ENCODE assay signal across 12 cellular contexts in the genomic region with DNA sequence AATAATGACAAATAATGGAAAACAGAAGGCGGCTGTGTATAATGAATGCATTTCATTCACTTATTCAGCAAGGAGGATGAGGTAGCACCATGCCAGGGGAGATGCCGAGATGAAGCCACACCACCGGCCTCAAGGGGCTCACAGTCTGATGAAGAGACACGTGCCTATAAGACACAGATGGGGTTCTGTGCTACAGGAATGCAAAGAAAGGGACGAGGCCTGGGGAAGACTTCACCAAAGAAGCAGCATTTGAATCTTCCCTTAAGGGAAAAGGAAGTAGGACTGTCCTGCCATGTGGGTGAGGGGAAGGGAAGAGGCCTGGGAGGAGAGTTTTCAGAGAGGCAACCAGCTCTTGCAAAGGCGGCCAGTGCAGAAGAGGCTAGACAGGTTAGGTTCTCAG.
DNase-seq lines count a peak whose midpoint lies in the region; ATAC-seq and TF ChIP-seq lines count a peak whose summit lies in the region.
"Had no signal": no experiment of that assay in that cellular context is flagged by ENCODE, and none has a peak within 500 bp of the region (broad histone marks: within the 10 kb centered on the region; RNA-seq: fewer than 3 reads in every experiment).

No MANE protein-coding gene starts in this region.

- H3K36me3 ChIP-seq in CD8-positive, alpha-beta T cell (ENCODE audit: insufficient read depth, low read length) = no peaks in the 10 kb centered on the region
- no peaks in the 10 kb centered on the region for H3K36me3 ChIP-seq in right lobe of liver
- H3K36me3 ChIP-seq in stomach smooth muscle (ENCODE audit: control insufficient read depth in 2 of 2, insufficient read depth in 2 of 2, low read length in 2 of 2) = no peaks in the 10 kb centered on the region
- no peaks in the 10 kb centered on the region for H3K36me3 ChIP-seq in H7 (replicated peaks; ENCODE audit: control insufficient read depth, insufficient read depth, low read length)
- H3K36me3 ChIP-seq: thoracic aorta had no signal

- CTCF ChIA-PET in CD8-positive, alpha-beta T cell (lab: Charles Lee) = interaction anchor here (1.4 kb wide), 1 partner anchor 25 kb away, joined by 3 read pairs; no protein-coding TSS in a partner anchor

- H3K4me1 Mint-ChIP-seq in CD8-positive, alpha-beta T cell (ENCODE audit: low read depth) = peaks cover 33% of the 10 kb centered on the region

- no peak overlapping the region for H3K9ac ChIP-seq in stomach smooth muscle (ENCODE audit: low read length in 2 of 2)

- H3K27ac ChIP-seq in CD8-positive, alpha-beta T cell (ENCODE audit: low read depth, low read length) = no peak overlapping the region
- H3K27ac ChIP-seq in angular gyrus (ENCODE audit: low read depth, low read length) = peak overlapping the region; percentile 62
- H3K27ac ChIP-seq in right lobe of liver = peak overlapping the region; percentile 75 to 93 (median 88)
- H3K27ac ChIP-seq in stomach smooth muscle (ENCODE audit: low read length) = peak overlapping the region; percentile 93

- H3K27me3 ChIP-seq in CD8-positive, alpha-beta T cell (ENCODE audit: insufficient read depth, low read length) = no peaks in the 10 kb centered on the region
- H3K27me3 ChIP-seq in right lobe of liver (no peaks in the 10 kb centered on the region), stomach smooth muscle (ENCODE audit: control insufficient read depth in 1 of 2, insufficient read depth in 2 of 2, low read length in 2 of 2) (no peaks in the 10 kb centered on the region), H7 (ENCODE audit: control insufficient read depth, insufficient read depth, low read length) (no peaks in the 10 kb centered on the region)

- no peaks in the 10 kb centered on the region for H3K27me3 Mint-ChIP-seq in CD8-positive, alpha-beta T cell (ENCODE audit: low read depth)

- no peak overlapping the region for H3K4me3 Mint-ChIP-seq in CD8-positive, alpha-beta T cell

- 73% methylated on average over 4 of the region's 6 CpGs for WGBS in right lobe of liver (ENCODE audit: insufficient coverage, low coverage, low lambda C conversion rate, missing lambda C conversion rate)

- intact Hi-C loops in CD8-positive, alpha-beta T cell (cut with DNase I, micrococcal nuclease) = loop anchor here (2.0 to 10.0 kb wide), 15 partner anchors 55 to 1645 kb away; a partner anchor contains a TSS
- intact Hi-C loops in right lobe of liver (cut with DNase I) = no loop called here

- H3K27ac Mint-ChIP-seq in CD8-positive, alpha-beta T cell = peak overlapping the region; percentile 64

- POLR2A ChIA-PET in CD8-positive, alpha-beta T cell (lab: Charles Lee) = interaction anchor here (0.9 to 1.3 kb wide), 2 partner anchors 11 to 38 kb away, joined by 3 read pairs; no protein-coding TSS in a partner anchor

- no peak for TF ChIP-seq CTCF in CD8-positive, alpha-beta T cell (IDR thresholded peaks at IDR 0.05)
- no peak for TF ChIP-seq CTCF in right lobe of liver (IDR thresholded peaks at IDR 0.05)

- H3K4me3 ChIP-seq in CD8-positive, alpha-beta T cell (ENCODE audit: low read depth, low read length) = no peak overlapping the region
- no peak overlapping the region for H3K4me3 ChIP-seq in right lobe of liver
- peak overlapping the region in 1 of 2 donors; percentile 15 for H3K4me3 ChIP-seq in stomach smooth muscle (ENCODE audit: low read length in 2 of 2)
- H3K4me3 ChIP-seq in H7 (ENCODE audit: insufficient read depth, low read depth, low read length) = no peak overlapping the region
- H3K4me3 ChIP-seq: thoracic aorta had no signal

- peaks cover 27% of the 10 kb centered on the region for H3K4me1 ChIP-seq in CD8-positive, alpha-beta T cell (ENCODE audit: insufficient read depth, low read length)
- H3K4me1 ChIP-seq in right lobe of liver (peaks cover 3 to 55% (median 19%) of the 10 kb centered on the region in 4 donors), stomach smooth muscle (ENCODE audit: control insufficient read depth, insufficient read depth, low read length) (peaks cover 30% of the 10 kb centered on the region)

- no peaks in the 10 kb centered on the region for H3K36me3 Mint-ChIP-seq in CD8-positive, alpha-beta T cell

- H3K9me3 ChIP-seq in CD8-positive, alpha-beta T cell (ENCODE audit: low read length) = no peaks in the 10 kb centered on the region
- no peaks in the 10 kb centered on the region for H3K9me3 ChIP-seq in right lobe of liver
- no peaks in the 10 kb centered on the region for H3K9me3 ChIP-seq in stomach smooth muscle (ENCODE audit: control insufficient read depth in 2 of 2, low read length in 2 of 2)
- H3K9me3 ChIP-seq: thoracic aorta had no signal

- no peak for ATAC-seq in CD8-positive, alpha-beta T cell
- ATAC-seq in right lobe of liver (no peak), HG03025 (IDR thresholded peaks at IDR 0.05; ENCODE audit: low FRiP score, unreplicated experiment) (no peak)
- ATAC-seq in stimulated activated naive CD8-positive, alpha-beta T cell treated with anti-CD3 and anti-CD28 coated beads, Interleukin-15, Interleukin-2, amounts not matched to agents 100 U/mL and 50 U/mL, for 24 hours = no peak

- H3K9me3 Mint-ChIP-seq in CD8-positive, alpha-beta T cell = no peaks in the 10 kb centered on the region

- no peak for TF ChIP-seq POLR2A in right lobe of liver (IDR thresholded peaks at IDR 0.05)

- no peak for DNase-seq in CD8-positive, alpha-beta T cell
- no peak for DNase-seq in right lobe of liver
- DNase-seq in stimulated activated naive CD8-positive, alpha-beta T cell treated with anti-CD3 and anti-CD28 coated beads, Interleukin-15, Interleukin-2, amounts not matched to agents 100 U/mL and 50 U/mL, for 24 hours = no peak
- no peak for DNase-seq in kidney glomerular epithelial cell (lab: John Stamatoyannopoulos, UW)
- DNase-seq in H7 = no peak
- DNase-seq: mesenchymal stem cell; MV-4-11; stimulated activated CD4-positive, alpha-beta T cell treated with anti-CD3 and anti-CD28 coated beads, Interleukin-12 subunit alpha, Interleukin-12 subunit beta, amount 100 ng/mL, for 4 hours had no signal

Comparison
In these comparisons a context has a peak if more than half of its experiments do, and no peak if none do; other contexts are left out.
1. intact Hi-C loops: an anchor here in CD8-positive, alpha-beta T cell (2.0 to 10.0 kb wide); none called in right lobe of liver.